8 cellular contexts compared by ENCODE assay signal in genomic region chr1:206684478-206685255, GRCh38. TPM values are rescaled to one million over a fixed set of nuclear protein-coding genes. Genes with fewer than 3 reads are reported as not detected.
A peak's percentile ranks its signal among the peaks of the same experiment; 100 is the strongest.
DNase-seq lines count a peak whose midpoint lies in the region; ATAC-seq lines count a peak whose summit lies in the region.

Gene MAPKAPK2, plus strand, starts transcription at chr1:206684905. Its CDS starts 325 bp downstream, at chr1:206685230.

- H3K4me1 Mint-ChIP-seq in activated CD8-positive, alpha-beta memory T cell treated with anti-CD3 and anti-CD28 coated beads, Interleukin-2, amount 10 ng/mL, durations not matched to agents 7 days and 5 days: peaks cover 40% of the 10 kb centered on the region

- CTCF ChIA-PET in activated CD8-positive, alpha-beta memory T cell treated with anti-CD3 and anti-CD28 coated beads, Interleukin-2, amount 10 ng/mL, durations not matched to agents 7 days and 5 days (lab: Charles Lee): interaction anchor here (0.6 to 7.2 kb wide), 5 partner anchors 20 to 295 kb away, joined by 3 to 48 read pairs (median 4); no protein-coding TSS in a partner anchor

- H3K27ac Mint-ChIP-seq in activated CD8-positive, alpha-beta memory T cell treated with anti-CD3 and anti-CD28 coated beads, Interleukin-2, amount 10 ng/mL, durations not matched to agents 7 days and 5 days: peak within 1 kb of the TSS; percentile 95

- DNase-seq in DMS153 treated with DMSO at 0.1 percent for 48 hours (lab: John Stamatoyannopoulos, UW; ENCODE audit: unreplicated experiment) (peak; percentile 62), DMS153 (lab: John Stamatoyannopoulos, UW) (no peak), NOMO-1 (lab: John Stamatoyannopoulos, UW; ENCODE audit: unreplicated experiment in 2 of 2) (peak; percentile 52 to 66), midbrain (lab: John Stamatoyannopoulos, UW) (peak; percentile 85)
- peak; percentile 80 for DNase-seq in activated CD8-positive, alpha-beta memory T cell treated with anti-CD3 and anti-CD28 coated beads, Interleukin-2, amount 10 ng/mL, durations not matched to agents 7 days and 5 days
- DNase-seq in stimulated activated CD8-positive, alpha-beta memory T cell treated with anti-CD3 and anti-CD28 coated beads, Interleukin-15, amount 100 ng/mL, for 4 hours (ENCODE audit: low read depth in 2 of 2): peak; percentile 44 to 50

- peaks cover 10% of the 10 kb centered on the region for H3K27me3 Mint-ChIP-seq in activated CD8-positive, alpha-beta memory T cell treated with anti-CD3 and anti-CD28 coated beads, Interleukin-2, amount 10 ng/mL, durations not matched to agents 7 days and 5 days

- peaks cover 4% of the 10 kb centered on the region for H3K36me3 Mint-ChIP-seq in activated CD8-positive, alpha-beta memory T cell treated with anti-CD3 and anti-CD28 coated beads, Interleukin-2, amount 10 ng/mL, durations not matched to agents 7 days and 5 days

- no peaks in the 10 kb centered on the region for H3K9me3 Mint-ChIP-seq in activated CD8-positive, alpha-beta memory T cell treated with anti-CD3 and anti-CD28 coated beads, Interleukin-2, amount 10 ng/mL, durations not matched to agents 7 days and 5 days (ENCODE audit: low read depth)

- ATAC-seq in HG03097 (IDR thresholded peaks at IDR 0.05; ENCODE audit: low FRiP score, unreplicated experiment): peak; percentile 34
- peak; percentile 80 for ATAC-seq in activated CD8-positive, alpha-beta memory T cell treated with anti-CD3 and anti-CD28 coated beads, Interleukin-2, amount 10 ng/mL, durations not matched to agents 7 days and 5 days

- in situ Hi-C loops in endometrial microvascular endothelial cells (cut with HindIII; ENCODE audit: inconsistent ontology term, low pct_unique_long_range_greater_than_20kb, low sequenced_read_pairs): no loop called here

- peak within 1 kb of the TSS; percentile 96 for H3K4me3 Mint-ChIP-seq in activated CD8-positive, alpha-beta memory T cell treated with anti-CD3 and anti-CD28 coated beads, Interleukin-2, amount 10 ng/mL, durations not matched to agents 7 days and 5 days

RNA-seq across cellular contexts. Expression of gene MAPKAPK2, which starts in this region (rescaled TPM):
- 10 to 100 TPM; 85.7 to 93.8 TPM for total RNA-seq in activated CD8-positive, alpha-beta memory T cell treated with anti-CD3 and anti-CD28 coated beads, Interleukin-2, amount 10 ng/mL, durations not matched to agents 7 days and 5 days
- 52.9 TPM for total RNA-seq in endometrial microvascular endothelial cells (ENCODE audit: inconsistent ontology term)
